ENCODE assay signal across 1 cellular context in genomic region chr11:68687986-68688385, GRCh38.
TF ChIP-seq lines count a peak whose summit lies in the region.

No MANE protein-coding gene starts in this region.

TF ChIP-seq in K562, 482 proteins besides CTCF, POLR2A, EP300 and RAD21 (continued from another document):
- TF ChIP-seq SAP30 (IDR thresholded peaks at IDR 0.05; ENCODE audit: borderline replicate concordance, insufficient read depth, low read depth, low read length, poor library complexity, severe bottlenecking): no peak
- no peak for TF ChIP-seq SREBF1 (IDR thresholded peaks at IDR 0.05; ENCODE audit: borderline replicate concordance, low read depth, low read length)
